23 cellular contexts compared by ENCODE assay signal in genomic region chr14:92841930-92842329, GRCh38.
"Had no signal": no experiment of that assay in that cellular context is flagged by ENCODE, and none has a peak within 500 bp of the region (broad histone marks: within the 10 kb centered on the region; RNA-seq: fewer than 3 reads in every experiment).

No MANE protein-coding gene starts in this region.

- H3K36me3 ChIP-seq: ovary had no signal

- H3K4me1 Mint-ChIP-seq: endodermal cell had no signal

- H3K27me3 ChIP-seq: colonic mucosa, gastrocnemius medialis, ovary, right lobe of liver, tibial nerve, upper lobe of left lung, vagina had no signal

- DNase-seq: colonic mucosa; effector CD8-positive, alpha-beta T cell; endodermal cell; foreskin fibroblast; gastrocnemius medialis; head of caudate nucleus; natural killer cell; occipital lobe; ovary; right lobe of liver; small intestine; stimulated activated CD4-positive, alpha-beta T cell treated with anti-CD3 and anti-CD28 coated beads, Interleukin-15, amount 100 ng/mL, for 24 hours; stimulated activated CD4-positive, alpha-beta T cell treated with anti-CD3 and anti-CD28 coated beads, Interleukin-2, amount 100 ng/mL, for 48 hours; stimulated activated CD8-positive, alpha-beta memory T cell treated with anti-CD3 and anti-CD28 coated beads, Interleukin-4, amount 100 ng/mL, for 48 hours; stimulated activated naive CD4-positive, alpha-beta T cell treated with Interleukin-2 at 50 U/mL for 16 hours; upper lobe of left lung had no signal

- H3K27me3 Mint-ChIP-seq: dendritic cell treated with granulocyte-macrophage colony-stimulating factor and Interleukin-4, amounts not matched to agents 40 ng/mL and 50 ng/mL, for 4 days; memory B cell had no signal

- H3K27ac ChIP-seq: colonic mucosa, epithelial cell of prostate, gastrocnemius medialis, ovary, right lobe of liver, thoracic aorta, tibial nerve, upper lobe of left lung, vagina had no signal

- H3K4me3 Mint-ChIP-seq: dendritic cell treated with granulocyte-macrophage colony-stimulating factor and Interleukin-4, amounts not matched to agents 40 ng/mL and 50 ng/mL, for 4 days; endodermal cell; memory B cell; natural killer cell had no signal

- H3K9me3 ChIP-seq: colonic mucosa, gastrocnemius medialis, ovary, right lobe of liver, thoracic aorta, tibial nerve, upper lobe of left lung, vagina had no signal

- H3K4me3 ChIP-seq: colonic mucosa, gastrocnemius medialis, lung, ovary, right lobe of liver, thoracic aorta, tibial nerve, upper lobe of left lung, vagina had no signal

- H3K9me3 Mint-ChIP-seq: dendritic cell treated with granulocyte-macrophage colony-stimulating factor and Interleukin-4, amounts not matched to agents 40 ng/mL and 50 ng/mL, for 4 days; endodermal cell had no signal

- H3K27ac Mint-ChIP-seq: dendritic cell treated with granulocyte-macrophage colony-stimulating factor and Interleukin-4, amounts not matched to agents 40 ng/mL and 50 ng/mL, for 4 days; endodermal cell; memory B cell; natural killer cell had no signal

- H3K4me1 ChIP-seq: colonic mucosa, tibial nerve, vagina had no signal
